Comparison of ENCODE assay signal across 10 cellular contexts in genomic region chr18:62999392-62999791, GRCh38.
DNase-seq lines count a peak whose midpoint lies in the region; ATAC-seq and TF ChIP-seq lines count a peak whose summit lies in the region.
"Had no signal": no experiment of that assay in that cellular context is flagged by ENCODE, and none has a peak within 500 bp of the region (broad histone marks: within the 10 kb centered on the region; RNA-seq: fewer than 3 reads in every experiment).

No MANE protein-coding gene starts in this region.

- H3K36me3 Mint-ChIP-seq in activated CD4-positive, alpha-beta T cell treated with anti-CD3 and anti-CD28 coated beads for 36 hours (ENCODE audit: low read depth): no peaks in the 10 kb centered on the region
- no peaks in the 10 kb centered on the region for H3K36me3 Mint-ChIP-seq in mesothelial cell of epicardium

- H3K27ac ChIP-seq in substantia nigra (ENCODE audit: low read depth, low read length, poor library complexity, severe bottlenecking): no peak overlapping the region
- H3K27ac ChIP-seq: dorsolateral prefrontal cortex, skin epidermis had no signal

- intact Hi-C loops in activated CD4-positive, alpha-beta T cell treated with anti-CD3 and anti-CD28 coated beads for 36 hours (cut with DNase I, micrococcal nuclease): no loop called here

- no peaks in the 10 kb centered on the region for H3K4me1 Mint-ChIP-seq in activated CD4-positive, alpha-beta T cell treated with anti-CD3 and anti-CD28 coated beads for 36 hours
- no peaks in the 10 kb centered on the region for H3K4me1 Mint-ChIP-seq in mesothelial cell of epicardium

- POLR2A ChIA-PET in activated CD4-positive, alpha-beta T cell treated with anti-CD3 and anti-CD28 coated beads for 36 hours (lab: Charles Lee): no interaction called here

- ATAC-seq in left lobe of liver (peak; percentile 94), HG02763 (IDR thresholded peaks at IDR 0.05; ENCODE audit: unreplicated experiment) (no peak)
- no peak for ATAC-seq in activated CD4-positive, alpha-beta T cell treated with anti-CD3 and anti-CD28 coated beads for 36 hours

- no peak overlapping the region for H3K4me3 Mint-ChIP-seq in activated CD4-positive, alpha-beta T cell treated with anti-CD3 and anti-CD28 coated beads for 36 hours
- H3K4me3 Mint-ChIP-seq in mesothelial cell of epicardium: no peak overlapping the region

- no peaks in the 10 kb centered on the region for H3K27me3 Mint-ChIP-seq in activated CD4-positive, alpha-beta T cell treated with anti-CD3 and anti-CD28 coated beads for 36 hours
- H3K27me3 Mint-ChIP-seq in mesothelial cell of epicardium (ENCODE audit: low read depth): no peaks in the 10 kb centered on the region

- CTCF ChIA-PET in activated CD4-positive, alpha-beta T cell treated with anti-CD3 and anti-CD28 coated beads for 36 hours (lab: Charles Lee): interaction anchor here (0.8 kb wide), 1 partner anchor 17 kb away, joined by 4 read pairs; no protein-coding TSS in a partner anchor

- H3K9me3 Mint-ChIP-seq in activated CD4-positive, alpha-beta T cell treated with anti-CD3 and anti-CD28 coated beads for 36 hours (ENCODE audit: low read depth): no peaks in the 10 kb centered on the region
- H3K9me3 Mint-ChIP-seq in mesothelial cell of epicardium: peaks cover 3% of the 10 kb centered on the region

- no peak overlapping the region for H3K27ac Mint-ChIP-seq in activated CD4-positive, alpha-beta T cell treated with anti-CD3 and anti-CD28 coated beads for 36 hours
- no peak overlapping the region for H3K27ac Mint-ChIP-seq in mesothelial cell of epicardium

- DNase-seq in GM03348 (ENCODE audit: low spot score) (peak; percentile 57), dermis blood vessel endothelial cell (peak; percentile 95), left lobe of liver (ENCODE audit: low spot score) (peak; percentile 79), substantia nigra (lab: John Stamatoyannopoulos, UW) (peak in 26 of 49 donors; percentile 25 to 70 (median 46)), mesothelial cell of epicardium (ENCODE audit: low spot score in 2 of 2, unreplicated experiment in 2 of 2) (no peak), ecto neural progenitor cell (ENCODE audit: low spot score) (no peak)
- no peak for DNase-seq in activated CD4-positive, alpha-beta T cell treated with anti-CD3 and anti-CD28 coated beads for 36 hours
- DNase-seq: dorsolateral prefrontal cortex had no signal

- no peak for TF ChIP-seq CTCF in mesothelial cell of epicardium (IDR thresholded peaks at IDR 0.05; ENCODE audit: unreplicated experiment)

Comparison
In these comparisons a context has a peak if more than half of its experiments do, and no peak if none do; other contexts are left out.
1. DNase-seq: peak in GM03348 (single experiment), dermis blood vessel endothelial cell (single experiment), left lobe of liver (single experiment) and substantia nigra (26 of 49); none in activated CD4-positive, alpha-beta T cell treated with anti-CD3 and anti-CD28 coated beads for 36 hours (single experiment), mesothelial cell of epicardium (0 of 2) and ecto neural progenitor cell (single experiment).